Comparison of ENCODE assay signal across 25 cellular contexts in the genomic region with DNA sequence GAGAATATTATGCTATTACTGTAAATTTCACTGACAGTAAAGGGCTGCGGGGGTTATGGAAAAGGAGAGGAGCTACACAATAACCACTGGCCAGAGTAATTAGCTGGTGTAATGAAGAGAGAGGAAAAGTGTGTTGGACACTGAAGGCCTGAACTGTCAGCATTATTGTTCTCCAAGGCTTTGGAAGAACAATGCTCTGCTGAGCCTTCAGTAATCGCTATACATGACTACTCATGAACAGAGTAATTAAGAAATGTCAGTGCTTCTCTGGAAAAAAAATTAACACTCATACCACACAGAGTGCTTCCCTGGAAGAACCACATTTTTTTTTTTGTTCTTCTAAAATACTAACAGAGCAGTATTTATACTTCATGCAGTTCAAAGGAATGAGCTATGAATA.
DNase-seq lines count a peak whose midpoint lies in the region; ATAC-seq and TF ChIP-seq lines count a peak whose summit lies in the region.
"Had no signal": no experiment of that assay in that cellular context is flagged by ENCODE, and none has a peak within 500 bp of the region (broad histone marks: within the 10 kb centered on the region; RNA-seq: fewer than 3 reads in every experiment).

No MANE protein-coding gene starts in this region.

- CTCF ChIA-PET in SK-N-SH (lab: Yijun Ruan, JAX) = interaction anchor here (1.4 to 3.2 kb wide), 2 partner anchors 9 to 32 kb away, joined by 3 to 11 read pairs; no protein-coding TSS in a partner anchor

- no peak for TF ChIP-seq RAD21 in SK-N-SH (IDR thresholded peaks at IDR 0.05; ENCODE audit: low read length)

- no peaks in the 10 kb centered on the region for H4K20me1 ChIP-seq in SK-N-SH (ENCODE audit: insufficient read depth)
- H4K20me1 ChIP-seq: BLaER1 treated with 17β-estradiol and CSF1 and Interleukin-3, amounts not matched to agents 10 nM and 100 nM had no signal

- TF ChIP-seq EP300 in SK-N-SH (IDR thresholded peaks at IDR 0.05; ENCODE audit: borderline replicate concordance in 1 of 2, low read depth in 1 of 2, low read length in 1 of 2) = no peak

- no peaks in the 10 kb centered on the region for H3K27me3 ChIP-seq in SK-N-SH (ENCODE audit: insufficient read depth)
- H3K27me3 ChIP-seq: BLaER1 treated with 17β-estradiol and CSF1 and Interleukin-3, amounts not matched to agents 10 nM and 100 nM had no signal

- no peaks in the 10 kb centered on the region for H3K9me2 ChIP-seq in SK-N-SH

- H3K79me2 ChIP-seq in SK-N-SH (ENCODE audit: insufficient read depth) = no peaks in the 10 kb centered on the region

- no peaks in the 10 kb centered on the region for H3K36me3 Mint-ChIP-seq in brain

- ATAC-seq in GM18502 (IDR thresholded peaks at IDR 0.05; ENCODE audit: poor library complexity, unreplicated experiment) = no peak
- ATAC-seq: A549, HepG2, Panc1 had no signal

- H3K27me3 Mint-ChIP-seq in brain = no peaks in the 10 kb centered on the region
- H3K27me3 Mint-ChIP-seq: CD4-positive, alpha-beta T cell had no signal

- WGBS in SK-N-SH (ENCODE audit: low lambda C conversion rate) = 63% methylated on average over 2 of the region's 2 CpGs

- POLR2A ChIA-PET in SK-N-SH (lab: Yijun Ruan, JAX) = no interaction called here

- H3K36me3 ChIP-seq in SK-N-SH (replicated peaks in 1 of 2; ENCODE audit: control insufficient read depth in 1 of 2, insufficient read depth in 2 of 2, low read length in 1 of 2) = no peaks in the 10 kb centered on the region
- H3K36me3 ChIP-seq: BLaER1 treated with 17β-estradiol and CSF1 and Interleukin-3, amounts not matched to agents 10 nM and 100 nM had no signal

- no peak for TF ChIP-seq CTCF in brain (conservative IDR thresholded peaks at IDR 0.05)
- no peak for TF ChIP-seq CTCF in SK-N-SH (IDR thresholded peaks at IDR 0.05)

- no peaks in the 10 kb centered on the region for H3F3A ChIP-seq in SK-N-SH (replicated peaks; ENCODE audit: insufficient read depth)

- peak overlapping the region in 3 of 5 experiments; percentile 42 to 87 (median 72) for H3K27ac Mint-ChIP-seq in brain
- H3K27ac Mint-ChIP-seq: CD4-positive, alpha-beta T cell had no signal

- H3K4me3 Mint-ChIP-seq in brain = no peak overlapping the region
- H3K4me3 Mint-ChIP-seq: CD4-positive, alpha-beta T cell had no signal

- H3K4me1 Mint-ChIP-seq in brain = peaks cover 26% of the 10 kb centered on the region

- H3K27ac ChIP-seq in SK-N-SH (ENCODE audit: low read depth in 2 of 2, low read length in 1 of 2) = no peak overlapping the region
- H3K27ac ChIP-seq: A549; BLaER1 treated with 17β-estradiol and CSF1 and Interleukin-3, amounts not matched to agents 10 nM and 100 nM; RWPE1 had no signal

- H3K9me3 Mint-ChIP-seq in brain = peaks cover 0 to 3% (median 0%) of the 10 kb centered on the region in 5 experiments
- H3K9me3 Mint-ChIP-seq: CD4-positive, alpha-beta T cell had no signal

- no peak overlapping the region for H3K9ac ChIP-seq in SK-N-SH
- H3K9ac ChIP-seq: BLaER1 treated with 17β-estradiol and CSF1 and Interleukin-3, amounts not matched to agents 10 nM and 100 nM had no signal

- no peak overlapping the region for H3K4me3 ChIP-seq in SK-N-SH (ENCODE audit: low read depth in 2 of 2, low read length in 1 of 2)
- H3K4me3 ChIP-seq: A549; BLaER1 treated with 17β-estradiol and CSF1 and Interleukin-3, amounts not matched to agents 10 nM and 100 nM had no signal

- no peak overlapping the region for H3K4me2 ChIP-seq in SK-N-SH
- H3K4me2 ChIP-seq: A549; BLaER1 treated with 17β-estradiol and CSF1 and Interleukin-3, amounts not matched to agents 10 nM and 100 nM had no signal

- no peaks in the 10 kb centered on the region for H3K9me3 ChIP-seq in SK-N-SH
- H3K9me3 ChIP-seq: A549; BLaER1 treated with 17β-estradiol and CSF1 and Interleukin-3, amounts not matched to agents 10 nM and 100 nM; Caco-2 had no signal

- peak; percentile 18 for DNase-seq in NCI-H2227 (lab: John Stamatoyannopoulos, UW; ENCODE audit: unreplicated experiment)
- peak; percentile 17 for DNase-seq in medulla oblongata (ENCODE audit: extremely low spot score)
- peak; percentile 18 for DNase-seq in renal cortical epithelial cell (ENCODE audit: low read depth)
- no peak for DNase-seq in SK-N-SH
- DNase-seq in cortex of kidney (lab: John Stamatoyannopoulos, UW) = no peak
- DNase-seq: AML-193; Caco-2; CD4-positive, alpha-beta T cell; DMS79; GF-D8; Karpas-422; NCI-H1092; NCI-H1417 treated with DMSO at 0.1 percent for 48 hours; NCI-H187 treated with DMSO at 0.1 percent for 48 hours; NCI-H2171 treated with DMSO at 0.1 percent for 48 hours; NCI-H446; NCI-H524 treated with DMSO at 0.1 percent for 48 hours; SHP77 had no signal

- no peak overlapping the region for H2AFZ ChIP-seq in SK-N-SH (ENCODE audit: low read depth)

- H3K4me1 ChIP-seq in SK-N-SH (ENCODE audit: control insufficient read depth in 1 of 2, insufficient read depth in 2 of 2, low read depth in 1 of 2, low read length in 1 of 2) = no peaks in the 10 kb centered on the region
- H3K4me1 ChIP-seq: A549; BLaER1 treated with 17β-estradiol and CSF1 and Interleukin-3, amounts not matched to agents 10 nM and 100 nM; Caco-2 had no signal

TF ChIP-seq in SK-N-SH, 30 proteins besides CTCF, POLR2A, EP300 and RAD21 (continues in another document):
- TF ChIP-seq ELF1 (IDR thresholded peaks at IDR 0.05) = no peak
- TF ChIP-seq CHD2 (IDR thresholded peaks at IDR 0.05; ENCODE audit: low read length, partially characterized antibody) = no peak
- no peak for TF ChIP-seq RXRA (IDR thresholded peaks at IDR 0.05; ENCODE audit: borderline replicate concordance, low read depth)
- TF ChIP-seq, protein P1, sequence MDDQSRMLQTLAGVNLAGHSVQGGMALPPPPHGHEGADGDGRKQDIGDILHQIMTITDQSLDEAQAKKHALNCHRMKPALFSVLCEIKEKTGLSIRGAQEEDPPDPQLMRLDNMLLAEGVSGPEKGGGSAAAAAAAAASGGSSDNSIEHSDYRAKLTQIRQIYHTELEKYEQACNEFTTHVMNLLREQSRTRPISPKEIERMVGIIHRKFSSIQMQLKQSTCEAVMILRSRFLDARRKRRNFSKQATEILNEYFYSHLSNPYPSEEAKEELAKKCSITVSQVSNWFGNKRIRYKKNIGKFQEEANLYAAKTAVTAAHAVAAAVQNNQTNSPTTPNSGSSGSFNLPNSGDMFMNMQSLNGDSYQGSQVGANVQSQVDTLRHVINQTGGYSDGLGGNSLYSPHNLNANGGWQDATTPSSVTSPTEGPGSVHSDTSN (IDR thresholded peaks at IDR 0.05) = no peak
- TF ChIP-seq EZH2phosphoT487 (IDR thresholded peaks at IDR 0.05; ENCODE audit: borderline replicate concordance, low read depth) = no peak
- TF ChIP-seq, protein P2, sequence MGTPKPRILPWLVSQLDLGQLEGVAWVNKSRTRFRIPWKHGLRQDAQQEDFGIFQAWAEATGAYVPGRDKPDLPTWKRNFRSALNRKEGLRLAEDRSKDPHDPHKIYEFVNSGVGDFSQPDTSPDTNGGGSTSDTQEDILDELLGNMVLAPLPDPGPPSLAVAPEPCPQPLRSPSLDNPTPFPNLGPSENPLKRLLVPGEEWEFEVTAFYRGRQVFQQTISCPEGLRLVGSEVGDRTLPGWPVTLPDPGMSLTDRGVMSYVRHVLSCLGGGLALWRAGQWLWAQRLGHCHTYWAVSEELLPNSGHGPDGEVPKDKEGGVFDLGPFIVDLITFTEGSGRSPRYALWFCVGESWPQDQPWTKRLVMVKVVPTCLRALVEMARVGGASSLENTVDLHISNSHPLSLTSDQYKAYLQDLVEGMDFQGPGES (IDR thresholded peaks at IDR 0.05; ENCODE audit: low read depth, low read length) = no peak
- TF ChIP-seq, protein P3, sequence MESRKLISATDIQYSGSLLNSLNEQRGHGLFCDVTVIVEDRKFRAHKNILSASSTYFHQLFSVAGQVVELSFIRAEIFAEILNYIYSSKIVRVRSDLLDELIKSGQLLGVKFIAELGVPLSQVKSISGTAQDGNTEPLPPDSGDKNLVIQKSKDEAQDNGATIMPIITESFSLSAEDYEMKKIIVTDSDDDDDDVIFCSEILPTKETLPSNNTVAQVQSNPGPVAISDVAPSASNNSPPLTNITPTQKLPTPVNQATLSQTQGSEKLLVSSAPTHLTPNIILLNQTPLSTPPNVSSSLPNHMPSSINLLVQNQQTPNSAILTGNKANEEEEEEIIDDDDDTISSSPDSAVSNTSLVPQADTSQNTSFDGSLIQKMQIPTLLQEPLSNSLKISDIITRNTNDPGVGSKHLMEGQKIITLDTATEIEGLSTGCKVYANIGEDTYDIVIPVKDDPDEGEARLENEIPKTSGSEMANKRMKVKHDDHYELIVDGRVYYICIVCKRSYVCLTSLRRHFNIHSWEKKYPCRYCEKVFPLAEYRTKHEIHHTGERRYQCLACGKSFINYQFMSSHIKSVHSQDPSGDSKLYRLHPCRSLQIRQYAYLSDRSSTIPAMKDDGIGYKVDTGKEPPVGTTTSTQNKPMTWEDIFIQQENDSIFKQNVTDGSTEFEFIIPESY (IDR thresholded peaks at IDR 0.05; ENCODE audit: borderline replicate concordance, low read depth) = no peak
- no peak for TF ChIP-seq POLR2AphosphoS5 (IDR thresholded peaks at IDR 0.05; ENCODE audit: low read depth, low read length)
- no peak for TF ChIP-seq FOSL2 (IDR thresholded peaks at IDR 0.05; ENCODE audit: borderline replicate concordance, low read depth)
- TF ChIP-seq SMC3 (IDR thresholded peaks at IDR 0.05; ENCODE audit: low read depth, low read length) = no peak
- TF ChIP-seq NRF1 (IDR thresholded peaks at IDR 0.05; ENCODE audit: low read depth, low read length) = no peak
- no peak for TF ChIP-seq YY1 (IDR thresholded peaks at IDR 0.05; ENCODE audit: low read depth)
- no peak for TF ChIP-seq GABPA (IDR thresholded peaks at IDR 0.05; ENCODE audit: low read depth)
- no peak for TF ChIP-seq GATA2 (CRISPR knock-in tag; IDR thresholded peaks at IDR 0.05)

Comparison
In these comparisons a context has a peak if more than half of its experiments do, and no peak if none do; other contexts are left out.
1. DNase-seq: peak in NCI-H2227 (single experiment), medulla oblongata (single experiment) and renal cortical epithelial cell (single experiment); none in SK-N-SH (single experiment) and cortex of kidney (single experiment).